Comparison of ENCODE assay signal across 9 cellular contexts in the genomic region with DNA sequence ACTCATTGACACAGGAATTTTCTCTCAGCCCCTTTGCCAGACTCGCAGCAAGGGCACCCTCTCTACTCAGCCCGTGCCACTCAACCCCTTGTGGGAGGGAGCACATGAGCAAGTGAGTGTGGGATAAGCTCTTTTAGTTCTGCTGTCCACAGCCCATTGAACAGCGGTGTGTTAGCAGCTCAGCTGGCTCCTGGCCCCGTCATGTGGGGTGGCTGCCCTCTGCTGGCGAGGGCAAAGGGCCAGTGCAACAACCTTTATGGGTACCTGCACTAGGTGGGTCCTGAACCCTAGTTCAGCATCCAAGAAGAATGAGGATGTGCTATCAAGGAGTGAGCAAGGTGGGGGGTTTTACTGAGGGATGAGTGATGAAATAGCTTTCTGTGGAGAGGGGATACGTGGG.
DNase-seq lines count a peak whose midpoint lies in the region; ATAC-seq and TF ChIP-seq lines count a peak whose summit lies in the region.
"Had no signal": no experiment of that assay in that cellular context is flagged by ENCODE, and none has a peak within 500 bp of the region (broad histone marks: within the 10 kb centered on the region; RNA-seq: fewer than 3 reads in every experiment).

No MANE protein-coding gene starts in this region.

- H3K4me1 ChIP-seq in KMS-11 (ENCODE audit: low read depth, poor library complexity, severe bottlenecking) (no peaks in the 10 kb centered on the region), foreskin keratinocyte (no peaks in the 10 kb centered on the region)

- ATAC-seq in foreskin keratinocyte (peak; percentile 47), HG03175 (IDR thresholded peaks at IDR 0.05; ENCODE audit: unreplicated experiment) (no peak)

- peak; percentile 25 for DNase-seq in DMS53 treated with DMSO at 0.1 percent for 48 hours (lab: John Stamatoyannopoulos, UW; ENCODE audit: unreplicated experiment)
- DNase-seq in activated CD4-positive, alpha-beta T cell treated with anti-CD3 and anti-CD28 coated beads, Interleukin-2, amount 10 ng/mL, durations not matched to agents 24 days and 14 days, result peak; percentile 70
- DNase-seq in foreskin keratinocyte, result peak in 1 of 2 donors; percentile 13
- DNase-seq in stimulated activated CD8-positive, alpha-beta memory T cell treated with anti-CD3 and anti-CD28 coated beads, Interleukin-12 subunit alpha, Interleukin-12 subunit beta, amount 100 ng/mL, for 4 hours (ENCODE audit: low read depth), result peak; percentile 1
- no peak for DNase-seq in CD14-positive monocyte (ENCODE audit: low spot score)
- no peak for DNase-seq in hippocampal formation (lab: John Stamatoyannopoulos, UW)

- intact Hi-C loops in activated CD4-positive, alpha-beta T cell treated with anti-CD3 and anti-CD28 coated beads, Interleukin-2, amount 10 ng/mL, durations not matched to agents 24 days and 14 days (cut with micrococcal nuclease), result loop anchor here (10.0 kb wide), 1 partner anchor 187 kb away; a partner anchor contains a TSS
- intact Hi-C loops in CD14-positive monocyte (cut with micrococcal nuclease), result no loop called here

- H3K4me1 Mint-ChIP-seq in activated CD4-positive, alpha-beta T cell treated with anti-CD3 and anti-CD28 coated beads, Interleukin-2, amount 10 ng/mL, durations not matched to agents 24 days and 14 days, result no peaks in the 10 kb centered on the region
- peaks cover 8% of the 10 kb centered on the region for H3K4me1 Mint-ChIP-seq in CD14-positive monocyte
- H3K4me1 Mint-ChIP-seq: IgD-negative memory B cell had no signal

- H3K27ac ChIP-seq in KMS-11 (no peak overlapping the region), foreskin keratinocyte (no peak overlapping the region)

- no peaks in the 10 kb centered on the region for H3K27me3 Mint-ChIP-seq in activated CD4-positive, alpha-beta T cell treated with anti-CD3 and anti-CD28 coated beads, Interleukin-2, amount 10 ng/mL, durations not matched to agents 24 days and 14 days
- peaks cover 0 to 8% (median 5%) of the 10 kb centered on the region in 3 donors for H3K27me3 Mint-ChIP-seq in CD14-positive monocyte (ENCODE audit: low read depth in 3 of 3)
- H3K27me3 Mint-ChIP-seq: IgD-negative memory B cell had no signal

- no peaks in the 10 kb centered on the region for H3K79me2 ChIP-seq in KMS-11 (ENCODE audit: insufficient read depth, low read depth)

- TF ChIP-seq CTCF in KMS-11 (conservative IDR thresholded peaks at IDR 0.05; ENCODE audit: low read depth, low read length) (peak; percentile 52), foreskin keratinocyte (conservative IDR thresholded peaks at IDR 0.05) (peak; percentile 61), CD14-positive monocyte (IDR thresholded peaks at IDR 0.05) (no peak)

- no peak overlapping the region for H2AFZ ChIP-seq in KMS-11 (ENCODE audit: low read depth)

- H4K20me1 ChIP-seq in KMS-11 (ENCODE audit: insufficient read depth), result no peaks in the 10 kb centered on the region

- no peak overlapping the region for H3K4me2 ChIP-seq in KMS-11

- H3K4me3 Mint-ChIP-seq in activated CD4-positive, alpha-beta T cell treated with anti-CD3 and anti-CD28 coated beads, Interleukin-2, amount 10 ng/mL, durations not matched to agents 24 days and 14 days, result no peak overlapping the region
- H3K4me3 Mint-ChIP-seq in CD14-positive monocyte, result no peak overlapping the region

- H3K27me3 ChIP-seq in KMS-11 (ENCODE audit: insufficient read depth, low read depth) (no peaks in the 10 kb centered on the region), foreskin keratinocyte (no peaks in the 10 kb centered on the region)

- no peak overlapping the region for H3K9ac ChIP-seq in KMS-11

- H3K27ac Mint-ChIP-seq in activated CD4-positive, alpha-beta T cell treated with anti-CD3 and anti-CD28 coated beads, Interleukin-2, amount 10 ng/mL, durations not matched to agents 24 days and 14 days, result no peak overlapping the region
- H3K27ac Mint-ChIP-seq in CD14-positive monocyte, result peak overlapping the region in 1 of 7 donors; percentile 72

- no peaks in the 10 kb centered on the region for H3K36me3 ChIP-seq in KMS-11 (ENCODE audit: insufficient read depth)

- no peaks in the 10 kb centered on the region for H3K9me3 Mint-ChIP-seq in activated CD4-positive, alpha-beta T cell treated with anti-CD3 and anti-CD28 coated beads, Interleukin-2, amount 10 ng/mL, durations not matched to agents 24 days and 14 days
- H3K9me3 Mint-ChIP-seq in CD14-positive monocyte, result peaks cover 0 to 2% (median 0%) of the 10 kb centered on the region in 7 donors
- H3K9me3 Mint-ChIP-seq: IgD-negative memory B cell had no signal

- H3K36me3 Mint-ChIP-seq in activated CD4-positive, alpha-beta T cell treated with anti-CD3 and anti-CD28 coated beads, Interleukin-2, amount 10 ng/mL, durations not matched to agents 24 days and 14 days (ENCODE audit: low read depth), result no peaks in the 10 kb centered on the region
- no peaks in the 10 kb centered on the region for H3K36me3 Mint-ChIP-seq in CD14-positive monocyte
- H3K36me3 Mint-ChIP-seq: IgD-negative memory B cell had no signal

- no peak overlapping the region for H3K4me3 ChIP-seq in KMS-11 (IDR thresholded peaks at IDR 0.05; ENCODE audit: insufficient read depth, low read depth, low read length)

Comparison
In these comparisons a context has a peak if more than half of its experiments do, and no peak if none do; other contexts are left out.
1. DNase-seq: peak in DMS53 treated with DMSO at 0.1 percent for 48 hours (single experiment), activated CD4-positive, alpha-beta T cell treated with anti-CD3 and anti-CD28 coated beads, Interleukin-2, amount 10 ng/mL, durations not matched to agents 24 days and 14 days (single experiment) and stimulated activated CD8-positive, alpha-beta memory T cell treated with anti-CD3 and anti-CD28 coated beads, Interleukin-12 subunit alpha, Interleukin-12 subunit beta, amount 100 ng/mL, for 4 hours (single experiment); none in CD14-positive monocyte (single experiment) and hippocampal formation (0 of 2).